In the genomic region with DNA sequence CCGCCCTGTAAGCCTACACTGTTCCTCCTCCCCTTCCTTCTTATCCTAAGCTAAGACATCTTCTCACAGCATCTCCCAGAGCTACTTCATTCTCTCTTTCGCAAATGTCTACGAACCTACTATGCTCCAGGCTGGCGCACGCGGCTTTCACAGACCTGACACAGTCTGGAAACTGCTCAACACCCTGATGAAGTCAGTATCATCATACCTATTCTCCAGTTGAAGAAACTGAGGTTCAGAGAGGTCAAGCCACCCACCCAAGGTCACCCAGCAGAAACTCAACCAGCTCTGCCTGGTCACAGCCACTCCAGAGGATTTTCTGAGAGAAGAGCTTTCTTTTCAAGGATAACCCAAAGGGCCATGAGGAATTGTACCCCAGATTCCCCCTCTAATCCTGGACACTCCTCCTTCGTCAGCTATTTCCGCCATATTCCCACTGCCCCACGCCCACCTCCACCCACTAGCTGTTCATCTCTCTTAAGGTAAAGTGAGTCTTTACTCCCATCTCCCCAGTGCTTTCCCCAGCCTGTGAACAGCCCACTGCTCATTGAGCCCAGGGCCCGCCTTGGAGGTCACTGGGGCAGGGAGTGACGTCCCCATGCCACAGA, we compare ENCODE assay signal across 2 cellular contexts.
TF ChIP-seq lines count a peak whose summit lies in the region.

No MANE protein-coding gene starts in this region.

TF ChIP-seq in HepG2, 621 proteins besides CTCF, POLR2A, EP300 and RAD21:
- TF ChIP-seq SOX5 (CRISPR knock-in tag; IDR thresholded peaks at IDR 0.05; ENCODE audit: borderline replicate concordance) (no peak), ZNF768 (CRISPR knock-in tag; IDR thresholded peaks at IDR 0.05) (peak; percentile 80; the same call in 1 of the 2 replicates), ZMYM3 (CRISPR knock-in tag; IDR thresholded peaks at IDR 0.05) (0 out of 2 replicates have a peak, but pooled peaks have one; percentile 31), CCAR2 (optimal IDR thresholded peaks at IDR 0.05; ENCODE audit: low read depth, low read length) (no peak)

TF ChIP-seq in SK-N-SH, 30 proteins besides CTCF, POLR2A, EP300 and RAD21:
- no peak for TF ChIP-seq MAX (IDR thresholded peaks at IDR 0.05; ENCODE audit: low read depth)
- TF ChIP-seq RCOR1 (IDR thresholded peaks at IDR 0.05; ENCODE audit: low read length) = no peak
- no peak for TF ChIP-seq EZH2phosphoT487 (IDR thresholded peaks at IDR 0.05; ENCODE audit: borderline replicate concordance, low read depth)
- no peak for TF ChIP-seq GATA2 (CRISPR knock-in tag; IDR thresholded peaks at IDR 0.05)
- TF ChIP-seq FOXM1 (IDR thresholded peaks at IDR 0.05; ENCODE audit: low read depth) = no peak
- no peak for TF ChIP-seq YY1 (IDR thresholded peaks at IDR 0.05; ENCODE audit: low read depth)
- no peak for TF ChIP-seq SMC3 (IDR thresholded peaks at IDR 0.05; ENCODE audit: low read depth, low read length)
- TF ChIP-seq NRF1 (IDR thresholded peaks at IDR 0.05; ENCODE audit: low read depth, low read length) = no peak
- TF ChIP-seq RFX5 (IDR thresholded peaks at IDR 0.05; ENCODE audit: low read length) = no peak
